In genomic region chr5:122162100-122162499, GRCh38 we compare ENCODE assay signal across 20 cellular contexts. TPM values are rescaled to one million over a fixed set of nuclear protein-coding genes. Genes with fewer than 3 reads are reported as not detected.
"Had no signal": no experiment of that assay in that cellular context is flagged by ENCODE, and none has a peak within 500 bp of the region (broad histone marks: within the 10 kb centered on the region; RNA-seq: fewer than 3 reads in every experiment).

No MANE protein-coding gene starts in this region.

- H3K4me3 Mint-ChIP-seq: activated naive CD8-positive, alpha-beta T cell treated with anti-CD3 and anti-CD28 coated beads, Interleukin-2, amount 10 ng/mL, durations not matched to agents 7 days and 5 days; activated T-cell treated with anti-CD3 and anti-CD28 coated beads, Interleukin-2, amount 50 U/mL, for 24 hours; activated T-helper 17 cell treated with anti-CD3 and anti-CD28 coated beads, Interleukin-2, amount 50 U/mL, for 72 hours; naive thymus-derived CD8-positive, alpha-beta T cell had no signal

- H3K27me3 ChIP-seq: body of pancreas, ovary, upper lobe of left lung had no signal

- H3K27ac ChIP-seq: prostate gland had no signal

- H3K4me1 ChIP-seq: body of pancreas, prostate gland had no signal

- H3K4me1 Mint-ChIP-seq: activated naive CD8-positive, alpha-beta T cell treated with anti-CD3 and anti-CD28 coated beads, Interleukin-2, amount 10 ng/mL, durations not matched to agents 7 days and 5 days; activated T-helper 17 cell treated with anti-CD3 and anti-CD28 coated beads, Interleukin-2, amount 50 U/mL, for 72 hours; naive thymus-derived CD8-positive, alpha-beta T cell had no signal

- H3K36me3 Mint-ChIP-seq: activated naive CD8-positive, alpha-beta T cell treated with anti-CD3 and anti-CD28 coated beads, Interleukin-2, amount 10 ng/mL, durations not matched to agents 7 days and 5 days; naive thymus-derived CD8-positive, alpha-beta T cell had no signal

- H3K27ac Mint-ChIP-seq: activated naive CD8-positive, alpha-beta T cell treated with anti-CD3 and anti-CD28 coated beads, Interleukin-2, amount 10 ng/mL, durations not matched to agents 7 days and 5 days; activated T-cell treated with anti-CD3 and anti-CD28 coated beads, Interleukin-2, amount 50 U/mL, for 24 hours; activated T-helper 17 cell treated with anti-CD3 and anti-CD28 coated beads, Interleukin-2, amount 50 U/mL, for 72 hours; naive thymus-derived CD8-positive, alpha-beta T cell had no signal

- H3K4me3 ChIP-seq: body of pancreas, lower lobe of right lung, ovary, prostate gland, upper lobe of left lung had no signal

- ATAC-seq: activated T-helper 17 cell treated with anti-CD3 and anti-CD28 coated beads, Interleukin-2, amount 50 U/mL, for 72 hours; body of pancreas; naive thymus-derived CD8-positive, alpha-beta T cell had no signal

- DNase-seq: activated CD4-positive, alpha-beta T cell treated with anti-CD3 and anti-CD28 coated beads for 1 hour; activated CD8-positive, alpha-beta memory T cell treated with anti-CD3 and anti-CD28 coated beads for 24 hours; activated CD8-positive, alpha-beta memory T cell treated with anti-CD3 and anti-CD28 coated beads, Interleukin-2, amount 50 U/mL, for 4 hours; activated naive CD8-positive, alpha-beta T cell treated with anti-CD3 and anti-CD28 coated beads, Interleukin-2, amount 10 ng/mL, durations not matched to agents 7 days and 5 days; activated T-cell treated with anti-CD3 and anti-CD28 coated beads, Interleukin-2, amount 50 U/mL, for 24 hours; body of pancreas; dermis blood vessel endothelial cell; effector CD8-positive, alpha-beta T cell; foreskin fibroblast; kidney; lower lobe of right lung; naive thymus-derived CD8-positive, alpha-beta T cell; ovary; stimulated activated CD4-positive, alpha-beta T cell treated with anti-CD3 and anti-CD28 coated beads, Interleukin-4, amount 100 ng/mL, for 24 hours; stimulated activated naive CD4-positive, alpha-beta T cell treated with Interleukin-2 at 50 U/mL for 16 hours; T-helper 9 cell; upper lobe of left lung had no signal

- H3K36me3 ChIP-seq: lower lobe of right lung, ovary, prostate gland, upper lobe of left lung had no signal

- H3K9me3 Mint-ChIP-seq: activated naive CD8-positive, alpha-beta T cell treated with anti-CD3 and anti-CD28 coated beads, Interleukin-2, amount 10 ng/mL, durations not matched to agents 7 days and 5 days; activated T-cell treated with anti-CD3 and anti-CD28 coated beads, Interleukin-2, amount 50 U/mL, for 24 hours; activated T-helper 17 cell treated with anti-CD3 and anti-CD28 coated beads, Interleukin-2, amount 50 U/mL, for 72 hours; naive thymus-derived CD8-positive, alpha-beta T cell had no signal

- H3K9me3 ChIP-seq: body of pancreas, lower lobe of right lung, ovary, prostate gland, upper lobe of left lung had no signal

RNA-seq across cellular contexts. Expression of gene ZNF474, which starts 32.8 kb away (rescaled TPM):
- total RNA-seq: activated T-helper 17 cell treated with anti-CD3 and anti-CD28 coated beads, Interleukin-2, amount 50 U/mL, for 72 hours; body of pancreas; cardiac septum had no signal
- polyA plus RNA-seq: naive thymus-derived CD8-positive, alpha-beta T cell had no signal
